11 cellular contexts compared by ENCODE assay signal in genomic region chr9:120980951-120981350, GRCh38.
"Had no signal": no experiment of that assay in that cellular context is flagged by ENCODE, and none has a peak within 500 bp of the region (broad histone marks: within the 10 kb centered on the region; RNA-seq: fewer than 3 reads in every experiment).

No MANE protein-coding gene starts in this region.

- H3K9me3 Mint-ChIP-seq: activated CD4-positive, alpha-beta T cell treated with anti-CD3 and anti-CD28 coated beads, Interleukin-2, amount 10 ng/mL, durations not matched to agents 7 days and 5 days had no signal

- H3K27ac Mint-ChIP-seq: activated CD4-positive, alpha-beta T cell treated with anti-CD3 and anti-CD28 coated beads, Interleukin-2, amount 10 ng/mL, durations not matched to agents 7 days and 5 days had no signal

- H3K4me1 ChIP-seq: colonic mucosa, foreskin keratinocyte had no signal

- H3K27ac ChIP-seq: adrenal gland, colonic mucosa, foreskin keratinocyte, heart right ventricle, stomach, thoracic aorta had no signal

- H3K4me3 Mint-ChIP-seq: activated CD4-positive, alpha-beta T cell treated with anti-CD3 and anti-CD28 coated beads, Interleukin-2, amount 10 ng/mL, durations not matched to agents 7 days and 5 days had no signal

- H3K36me3 ChIP-seq: adrenal gland, colonic mucosa, heart right ventricle had no signal

- H3K4me3 ChIP-seq: adrenal gland, colonic mucosa, heart right ventricle, stomach, thoracic aorta had no signal

- DNase-seq: activated CD4-positive, CD25-positive, alpha-beta regulatory T cell; activated CD8-positive, alpha-beta memory T cell treated with anti-CD3 and anti-CD28 coated beads for 24 hours; activated naive CD4-positive, alpha-beta T cell treated with Interleukin-2 at 50 U/mL for 16 hours; adrenal gland; colonic mucosa; heart right ventricle; left ventricle myocardium superior; stomach had no signal

- H3K27me3 ChIP-seq: adrenal gland, colonic mucosa, foreskin keratinocyte, heart right ventricle, stomach had no signal
